29 cellular contexts compared by ENCODE assay signal in the genomic region with DNA sequence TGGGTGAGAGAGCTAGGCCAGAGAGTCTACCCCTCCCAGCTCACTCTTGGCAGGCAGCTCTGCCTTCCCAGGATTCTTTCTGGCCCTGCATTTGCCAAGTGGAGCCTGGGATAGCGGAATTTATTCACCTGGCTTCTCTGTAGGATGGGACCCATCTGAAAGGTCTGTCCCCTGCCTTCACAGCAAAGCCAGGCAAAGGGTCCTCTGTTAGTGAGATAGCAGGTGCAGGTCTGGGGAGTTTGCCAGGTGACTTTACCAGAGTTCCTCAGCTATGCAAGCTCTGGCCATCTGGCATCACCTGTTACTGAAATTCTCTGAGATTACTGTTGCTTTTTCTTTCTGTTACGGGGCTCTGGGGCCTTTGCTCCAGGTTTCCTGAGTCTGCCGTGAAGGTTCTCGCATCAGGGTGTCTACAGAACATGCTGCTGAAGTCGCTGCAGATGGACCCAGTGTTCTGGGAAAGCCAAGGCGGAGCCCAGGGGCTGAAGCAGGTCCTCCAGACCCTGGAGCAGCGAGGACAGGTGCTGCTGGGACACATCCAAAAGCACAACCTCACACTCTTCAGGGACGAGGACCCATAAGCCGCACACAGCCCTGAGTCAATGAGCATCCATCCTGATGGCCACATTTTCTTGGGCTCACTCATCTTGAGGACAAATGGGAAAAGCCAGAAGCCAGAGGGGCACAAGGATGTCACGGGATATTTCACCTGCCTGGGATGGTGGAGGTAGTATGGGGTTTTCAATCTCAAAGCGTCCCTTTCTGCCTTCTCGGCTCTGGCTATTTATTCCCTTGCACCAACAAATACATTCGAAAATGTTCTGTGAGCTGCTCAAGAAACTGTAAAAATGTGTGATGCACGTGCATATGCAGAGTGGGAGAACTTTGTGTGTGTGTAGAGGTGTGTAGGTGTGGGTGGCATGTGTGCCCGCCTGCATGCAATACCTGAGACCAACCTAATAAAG. TPM values are rescaled to one million over a fixed set of nuclear protein-coding genes. Genes with fewer than 3 reads are reported as not detected.
DNase-seq lines count a peak whose midpoint lies in the region; ATAC-seq and TF ChIP-seq lines count a peak whose summit lies in the region.
"Had no signal": no experiment of that assay in that cellular context is flagged by ENCODE, and none has a peak within 500 bp of the region (broad histone marks: within the 10 kb centered on the region; RNA-seq: fewer than 3 reads in every experiment).

No MANE protein-coding gene starts in this region.

- H3K27ac ChIP-seq in coronary artery (no peak overlapping the region), mesendoderm (ENCODE audit: low read depth, low read length) (no peak overlapping the region), adrenal gland (no peak overlapping the region)
- no peak overlapping the region for H3K27ac ChIP-seq in CD4-positive, alpha-beta T cell (ENCODE audit: low read depth, low read length)
- H3K27ac ChIP-seq: 22Rv1, C4-2B, GM23248, SJSA1 had no signal

- peaks cover 0 to under 1% (median 0%) of the 10 kb centered on the region in 3 donors for H3K9me3 ChIP-seq in adrenal gland (replicated peaks in 1 of 3)
- peaks cover 8% of the 10 kb centered on the region for H3K9me3 ChIP-seq in CD4-positive, alpha-beta T cell (ENCODE audit: control insufficient read depth, low read length)
- H3K9me3 ChIP-seq: SJSA1 had no signal

- no peak overlapping the region for H4K8ac ChIP-seq in mesendoderm (ENCODE audit: low read depth, low read length)

- no peaks in the 10 kb centered on the region for H3K79me1 ChIP-seq in mesendoderm (ENCODE audit: low read length)

- no peak overlapping the region for H2AK5ac ChIP-seq in mesendoderm (ENCODE audit: low read length)

- H3K27ac Mint-ChIP-seq in CD4-positive, alpha-beta T cell = no peak overlapping the region
- H3K27ac Mint-ChIP-seq: B cell; CD8-positive, alpha-beta memory T cell had no signal

- no peak overlapping the region for H2BK5ac ChIP-seq in mesendoderm (ENCODE audit: low read length)

- H3K27me3 Mint-ChIP-seq in CD4-positive, alpha-beta T cell = no peaks in the 10 kb centered on the region

- DNase-seq in NCI-H2171 treated with DMSO at 0.1 percent for 48 hours (lab: John Stamatoyannopoulos, UW) (peak; percentile 40), NCI-H2171 (lab: John Stamatoyannopoulos, UW) (no peak), G401 (ENCODE audit: low spot score) (peak; percentile 96), coronary artery (ENCODE audit: low spot score) (peak; percentile 46), mesendoderm (no peak), adrenal gland (no peak)
- no peak for DNase-seq in CD4-positive, alpha-beta T cell
- DNase-seq: CD8-positive, alpha-beta memory T cell; DMS 273 treated with DMSO at 0.1 percent for 48 hours; DMS79; EL; GF-D8; GM23248; H7; Karpas-422; NCI-H1092; NCI-H1436; NCI-H187; NCI-H2081 treated with DMSO at 0.1 percent for 48 hours; NCI-H524; NCI-H748 treated with DMSO at 0.1 percent for 48 hours; NK-92 treated with Interleukin-12 subunit alpha and Interleukin-12 subunit beta, amount 100 ng/mL, for 24 hours; PC-3 had no signal

- H3K27me3 ChIP-seq in mesendoderm (ENCODE audit: insufficient read depth, low read length, poor library complexity) = no peaks in the 10 kb centered on the region
- no peaks in the 10 kb centered on the region for H3K27me3 ChIP-seq in adrenal gland
- no peaks in the 10 kb centered on the region for H3K27me3 ChIP-seq in CD4-positive, alpha-beta T cell (ENCODE audit: control insufficient read depth, insufficient read depth, low read length)
- H3K27me3 ChIP-seq: SJSA1 had no signal

- in situ Hi-C loops in G401 (cut with HindIII; ENCODE audit: low sequenced_read_pairs) = no loop called here

- no peak overlapping the region for H3K23ac ChIP-seq in mesendoderm (ENCODE audit: low read length)

- H3K4me1 Mint-ChIP-seq in CD4-positive, alpha-beta T cell (ENCODE audit: low read depth) = peaks cover 16% of the 10 kb centered on the region
- H3K4me1 Mint-ChIP-seq: B cell had no signal

- no peak overlapping the region for H3K4me3 ChIP-seq in coronary artery
- no peak overlapping the region for H3K4me3 ChIP-seq in mesendoderm (ENCODE audit: low read length)
- H3K4me3 ChIP-seq in adrenal gland = no peak overlapping the region
- H3K4me3 ChIP-seq: GM23248, SJSA1 had no signal

- intact Hi-C loops in adrenal gland (cut with DNase I) = no loop called here
- intact Hi-C loops in CD4-positive, alpha-beta T cell (cut with DNase I, micrococcal nuclease) = no loop called here

- no peak overlapping the region for H3K4me2 ChIP-seq in mesendoderm (ENCODE audit: low read length)

- H3K9ac ChIP-seq in mesendoderm (ENCODE audit: low read length) = no peak overlapping the region
- H3K9ac ChIP-seq: GM23248 had no signal

- H3K4me3 Mint-ChIP-seq in CD4-positive, alpha-beta T cell = no peak overlapping the region
- H3K4me3 Mint-ChIP-seq: B cell; CD8-positive, alpha-beta memory T cell had no signal

- no CpG with 5 or more reads among the region's 15 CpGs for WGBS in mesendoderm (ENCODE audit: extremely low coverage, insufficient coverage, low lambda C conversion rate)
- 88 to 91% (median 88%) methylated on average over 9 to 15 of the region's 15 CpGs for WGBS in adrenal gland, 4 donors

- H2BK120ac ChIP-seq in mesendoderm (ENCODE audit: low read depth, low read length) = no peak overlapping the region

- no peak overlapping the region for H3K18ac ChIP-seq in mesendoderm (ENCODE audit: low read length)

- H3K36me3 Mint-ChIP-seq in CD4-positive, alpha-beta T cell (ENCODE audit: low read depth) = peaks cover 6% of the 10 kb centered on the region

- no peaks in the 10 kb centered on the region for H3K79me2 ChIP-seq in mesendoderm (ENCODE audit: control insufficient read depth, insufficient read depth, low read length)

- CTCF ChIA-PET in CD4-positive, alpha-beta T cell (lab: Charles Lee) = no interaction called here

- H2BK15ac ChIP-seq in mesendoderm (replicated peaks; ENCODE audit: low read depth) = no peak overlapping the region

- TF ChIP-seq CTCF in coronary artery (IDR thresholded peaks at IDR 0.05) = no peak
- TF ChIP-seq CTCF in adrenal gland (IDR thresholded peaks at IDR 0.05) = no peak
- TF ChIP-seq CTCF in CD4-positive, alpha-beta T cell (IDR thresholded peaks at IDR 0.05) = no peak

- no peaks in the 10 kb centered on the region for H3K36me3 ChIP-seq in mesendoderm (ENCODE audit: control insufficient read depth, insufficient read depth, low read length)
- no peaks in the 10 kb centered on the region for H3K36me3 ChIP-seq in adrenal gland (replicated peaks in 1 of 2)
- H3K36me3 ChIP-seq: SJSA1 had no signal

- no peak overlapping the region for H3K4ac ChIP-seq in mesendoderm (ENCODE audit: low read depth, low read length)

- H3K4me1 ChIP-seq in mesendoderm (ENCODE audit: control insufficient read depth, low read depth, low read length) (no peaks in the 10 kb centered on the region), adrenal gland (replicated peaks in 1 of 2) (no peaks in the 10 kb centered on the region)
- H3K4me1 ChIP-seq: SJSA1 had no signal

- TF ChIP-seq POLR2A in adrenal gland (IDR thresholded peaks at IDR 0.05) = no peak
- no peak for TF ChIP-seq POLR2A in GM18505 (IDR thresholded peaks at IDR 0.05; ENCODE audit: borderline replicate concordance, extremely low read depth, insufficient read depth, insufficient read length)

- no peak for ATAC-seq in CD4-positive, alpha-beta T cell (ENCODE audit: poor library complexity)
- no peak for ATAC-seq in GM18505 (IDR thresholded peaks at IDR 0.05; ENCODE audit: unreplicated experiment)
- ATAC-seq: PC-3, Right ventricle myocardium inferior had no signal

- POLR2A ChIA-PET in CD4-positive, alpha-beta T cell (lab: Charles Lee) = no interaction called here

- H3K56ac ChIP-seq in mesendoderm (ENCODE audit: low read length) = peak overlapping the region; percentile 7

- no peak overlapping the region for H4K5ac ChIP-seq in mesendoderm (ENCODE audit: low read length)

- peaks cover 8% of the 10 kb centered on the region for H3K9me3 Mint-ChIP-seq in CD4-positive, alpha-beta T cell

RNA-seq across cellular contexts. Expression of gene POMGNT2, which starts 49.8 kb away (rescaled TPM):
- total RNA-seq in G401 (2014; rRNA removed; shearing (Covaris generic)) = 21.9 and 24.6 TPM in 2 replicates
- 10.2 TPM for polyA plus RNA-seq in mesendoderm (2013, experiment 1 of 2)
- 10.2 TPM for polyA plus RNA-seq in mesendoderm (2013, experiment 2 of 2)
- 10 to 100 TPM; 14.5 to 44.9 (median 25.0) TPM for total RNA-seq in adrenal gland
- 10 to 100 TPM in 2 of 3 donors, 1 to 10 TPM in 1; 6.5 to 17.6 (median 10.0) TPM for polyA plus RNA-seq in adrenal gland
- total RNA-seq in CD4-positive, alpha-beta T cell = 1 to 10 TPM; 6.8 to 8.4 TPM

Comparison
In these comparisons a context has a peak if more than half of its experiments do, and no peak if none do; other contexts are left out.
1. DNase-seq: peak in NCI-H2171 treated with DMSO at 0.1 percent for 48 hours (single experiment), G401 (single experiment) and coronary artery (single experiment); none in NCI-H2171 (single experiment), mesendoderm (single experiment), adrenal gland (0 of 7) and CD4-positive, alpha-beta T cell (0 of 10).